ENCODE assay signal across 18 cellular contexts in the genomic region with DNA sequence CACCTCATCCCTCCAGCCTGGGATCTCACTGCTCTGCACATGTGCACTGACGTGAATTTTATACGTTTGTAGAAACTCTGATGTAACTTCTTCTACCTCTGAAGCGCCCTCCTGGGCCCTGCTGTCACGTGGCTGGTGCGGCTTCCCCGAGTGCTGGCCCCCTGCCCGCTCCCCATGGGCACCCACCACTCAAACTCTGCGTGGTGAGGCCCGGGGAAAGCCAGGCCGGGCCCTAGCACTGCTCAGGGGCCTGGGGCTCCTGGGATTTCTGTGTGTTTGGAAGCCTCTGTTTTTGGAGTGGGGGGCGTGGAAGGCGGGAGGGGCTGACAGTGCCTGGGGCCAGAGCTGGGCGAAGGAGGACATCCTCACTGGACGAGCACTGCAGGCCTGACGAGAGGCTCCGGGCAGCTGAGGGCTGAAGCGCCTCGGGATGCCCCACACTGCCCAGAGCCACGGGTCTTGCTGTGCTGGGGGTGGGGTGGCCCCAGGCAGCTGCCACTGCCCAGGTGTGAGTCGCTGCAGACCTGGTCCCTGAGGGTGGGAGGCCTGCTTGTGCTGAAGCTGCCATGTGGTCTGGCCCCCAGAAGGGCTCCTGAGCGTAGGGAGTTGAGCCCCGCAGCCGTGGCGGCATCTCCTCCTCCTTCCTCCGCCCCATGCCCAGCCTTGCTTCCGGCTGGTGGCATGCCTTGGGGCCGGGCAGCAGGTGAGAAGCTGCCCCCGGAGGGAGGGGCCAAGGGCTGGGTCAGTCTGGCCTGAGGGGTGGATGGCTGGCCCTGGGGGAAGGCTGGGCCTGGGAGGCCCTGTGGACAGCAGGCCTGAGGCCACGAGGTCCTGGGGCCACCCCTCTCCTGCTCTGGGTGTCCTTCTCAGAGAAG. TPM values are rescaled to one million over a fixed set of nuclear protein-coding genes. Genes with fewer than 3 reads are reported as not detected.
DNase-seq lines count a peak whose midpoint lies in the region; ATAC-seq and TF ChIP-seq lines count a peak whose summit lies in the region.
"Had no signal": no experiment of that assay in that cellular context is flagged by ENCODE, and none has a peak within 500 bp of the region (broad histone marks: within the 10 kb centered on the region; RNA-seq: fewer than 3 reads in every experiment).

No MANE protein-coding gene starts in this region.

- no peak overlapping the region for H3K4me3 ChIP-seq in BLaER1
- no peak overlapping the region for H3K4me3 ChIP-seq in mucosa of descending colon
- no peak overlapping the region for H3K4me3 ChIP-seq in ascending aorta
- H3K4me3 ChIP-seq: HAP-1 had no signal

- no peak overlapping the region for H3K4me3 Mint-ChIP-seq in chondrocyte (ENCODE audit: unreplicated experiment)

- H3K4me2 ChIP-seq in BLaER1 = peak overlapping the region; percentile 28; the same call in 1 of the 2 replicates

- H3K4me1 ChIP-seq in BLaER1 = peaks cover 23% of the 10 kb centered on the region
- peaks cover 6% of the 10 kb centered on the region for H3K4me1 ChIP-seq in mucosa of descending colon (ENCODE audit: low read depth)
- H3K4me1 ChIP-seq in ascending aorta = no peaks in the 10 kb centered on the region

- ATAC-seq in activated CD4-positive, CD25-positive, alpha-beta regulatory T cell treated with anti-CD3 and anti-CD28 coated beads, Interleukin-2, amount 50 U/mL, for 24 hours = no peak
- ATAC-seq in mucosa of descending colon (no peak), GM19455 (IDR thresholded peaks at IDR 0.05; ENCODE audit: unreplicated experiment) (no peak), GM21515 (IDR thresholded peaks at IDR 0.05; ENCODE audit: unreplicated experiment) (no peak)
- ATAC-seq: Panc1 had no signal

- DNase-seq in activated CD4-positive, CD25-positive, alpha-beta regulatory T cell treated with anti-CD3 and anti-CD28 coated beads, Interleukin-2, amount 50 U/mL, for 72 hours = peak; percentile 23
- peak; percentile 83 for DNase-seq in chondrocyte (ENCODE audit: low spot score)
- peak in 2 of 3 donors; percentile 19 to 41 for DNase-seq in mucosa of descending colon
- no peak for DNase-seq in ascending aorta (ENCODE audit: low spot score in 2 of 2)
- DNase-seq: Caco-2, DMS53, Kasumi-1, NCI-H187 treated with DMSO at 0.1 percent for 48 hours, NCI-H2171, NCI-H510A, NCI-H82 had no signal

- no peaks in the 10 kb centered on the region for H3K4me1 Mint-ChIP-seq in chondrocyte (ENCODE audit: low read depth)

- H3K27me3 ChIP-seq in BLaER1 (no peaks in the 10 kb centered on the region), ascending aorta (no peaks in the 10 kb centered on the region)

- H3K36me3 ChIP-seq in BLaER1 = peaks cover 26% of the 10 kb centered on the region
- H3K36me3 ChIP-seq in mucosa of descending colon (ENCODE audit: low read depth) = no peaks in the 10 kb centered on the region
- H3K36me3 ChIP-seq in ascending aorta = no peaks in the 10 kb centered on the region

- H3K27ac ChIP-seq in BLaER1 (peak overlapping the region; percentile 55), ascending aorta (no peak overlapping the region)
- H3K27ac ChIP-seq: C4-2B had no signal

- H3K9me3 ChIP-seq in BLaER1 (no peaks in the 10 kb centered on the region), mucosa of descending colon (no peaks in the 10 kb centered on the region), ascending aorta (no peaks in the 10 kb centered on the region)
- H3K9me3 ChIP-seq: Caco-2, HAP-1 had no signal

- no peak overlapping the region for H3K27ac Mint-ChIP-seq in chondrocyte (ENCODE audit: unreplicated experiment)

- intact Hi-C loops in mucosa of descending colon (cut with DNase I, micrococcal nuclease) (no loop called here), ascending aorta (cut with DNase I) (no loop called here)

- H3K9me3 Mint-ChIP-seq in chondrocyte (ENCODE audit: low read depth) = no peaks in the 10 kb centered on the region

- TF ChIP-seq CTCF in chondrocyte (IDR thresholded peaks at IDR 0.05) (no peak), mucosa of descending colon (IDR thresholded peaks at IDR 0.05) (no peak), ascending aorta (IDR thresholded peaks at IDR 0.05) (no peak)

- no peaks in the 10 kb centered on the region for H3K27me3 Mint-ChIP-seq in chondrocyte (ENCODE audit: low read depth)

- H3K36me3 Mint-ChIP-seq in chondrocyte (ENCODE audit: low read depth) = no peaks in the 10 kb centered on the region

- peaks cover 62% of the 10 kb centered on the region for H4K20me1 ChIP-seq in BLaER1

- 0 out of 2 replicates have a peak overlapping the region, but pooled peaks have one; percentile 24 for H3K9ac ChIP-seq in BLaER1

RNA-seq across cellular contexts. Expression of a gene that starts 7.7 kb away (rescaled TPM):
- total RNA-seq in chondrocyte (0.53 to 1.6 TPM (median 1.6 TPM) in 3 replicates), mucosa of descending colon (under 1 TPM; 0.24 to 0.66 (median 0.26) TPM), ascending aorta (not detected)

RNA-seq across cellular contexts. Expression of a gene that starts 58.0 kb away (rescaled TPM):
- total RNA-seq in chondrocyte (23.5 to 25.6 TPM (median 24.0 TPM) in 3 replicates), mucosa of descending colon (10 to 100 TPM; 31.1 to 34.2 (median 31.5) TPM), ascending aorta (11.9 TPM)

Comparison
In these comparisons a context has a peak if more than half of its experiments do, and no peak if none do; other contexts are left out.
1. DNase-seq: peak in activated CD4-positive, CD25-positive, alpha-beta regulatory T cell treated with anti-CD3 and anti-CD28 coated beads, Interleukin-2, amount 50 U/mL, for 72 hours (single experiment), chondrocyte (single experiment) and mucosa of descending colon (2 of 3); none in ascending aorta (0 of 2).